ENCODE assay signal across 23 cellular contexts in the genomic region with DNA sequence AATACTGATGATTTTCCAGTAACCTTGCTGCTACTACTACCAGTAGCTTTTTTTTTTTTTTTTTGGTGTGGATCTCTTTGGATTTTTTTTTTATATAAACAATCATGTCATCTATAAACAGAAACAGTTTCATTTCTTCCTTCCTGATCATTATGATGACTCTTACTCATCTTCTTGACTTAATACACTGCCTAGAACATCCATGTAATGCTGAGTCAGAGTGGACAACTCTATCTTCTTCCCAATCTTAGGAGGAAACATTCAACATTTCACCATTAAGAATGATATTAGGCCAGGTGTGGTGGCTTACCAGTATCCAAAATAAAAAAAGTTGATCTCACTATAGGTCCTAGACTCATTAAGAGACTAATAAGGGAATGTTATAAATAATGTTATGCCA.
DNase-seq lines count a peak whose midpoint lies in the region; ATAC-seq, FAIRE-seq and TF ChIP-seq lines count a peak whose summit lies in the region.
"Had no signal": no experiment of that assay in that cellular context is flagged by ENCODE, and none has a peak within 500 bp of the region (broad histone marks: within the 10 kb centered on the region; RNA-seq: fewer than 3 reads in every experiment).

No MANE protein-coding gene starts in this region.

- peak overlapping the region; percentile 19 for H3K27ac ChIP-seq in epithelial cell of prostate
- H3K27ac ChIP-seq: uterus had no signal

- H3K27me3 Mint-ChIP-seq in T-helper 17 cell: no peaks in the 10 kb centered on the region
- H3K27me3 Mint-ChIP-seq: activated naive CD4-positive, alpha-beta T cell treated with anti-CD3 and anti-CD28 coated beads, Interleukin-2, amount 50 U/mL, for 24 hours; CD8-positive, alpha-beta memory T cell; stimulated activated memory B cell treated with anti-CD40 and anti-IgM and Interleukin-4, amounts not matched to agents 10 μg/mL and 1 μg/mL and 100 μg/mL, for 72 hours had no signal

- no peak overlapping the region for H3K27ac Mint-ChIP-seq in T-helper 17 cell
- H3K27ac Mint-ChIP-seq: activated naive CD4-positive, alpha-beta T cell treated with anti-CD3 and anti-CD28 coated beads, Interleukin-2, amount 50 U/mL, for 24 hours; stimulated activated memory B cell treated with anti-CD40 and anti-IgM and Interleukin-4, amounts not matched to agents 10 μg/mL and 1 μg/mL and 100 μg/mL, for 72 hours had no signal

- no peak for TF ChIP-seq CTCF in D721Med (IDR thresholded peaks at IDR 0.05; ENCODE audit: insufficient read depth, missing control alignments)

- peaks cover 5% of the 10 kb centered on the region for H3K36me3 Mint-ChIP-seq in T-helper 17 cell (ENCODE audit: low read depth)

- intact Hi-C loops in left cardiac atrium (cut with DNase I): no loop called here

- no peaks in the 10 kb centered on the region for H3K9me3 ChIP-seq in T-helper 17 cell (ENCODE audit: control insufficient read depth, low read length, poor library complexity, severe bottlenecking)
- H3K9me3 ChIP-seq: uterus had no signal

- no peak for ATAC-seq in T-helper 17 cell
- no peak for ATAC-seq in left cardiac atrium
- ATAC-seq: stimulated activated memory B cell treated with anti-CD40 and anti-IgM and Interleukin-4, amounts not matched to agents 10 μg/mL and 1 μg/mL and 100 μg/mL, for 72 hours had no signal

- H3K4me3 Mint-ChIP-seq in T-helper 17 cell: no peak overlapping the region
- H3K4me3 Mint-ChIP-seq: activated naive CD4-positive, alpha-beta T cell treated with anti-CD3 and anti-CD28 coated beads, Interleukin-2, amount 50 U/mL, for 24 hours; CD8-positive, alpha-beta memory T cell; stimulated activated memory B cell treated with anti-CD40 and anti-IgM and Interleukin-4, amounts not matched to agents 10 μg/mL and 1 μg/mL and 100 μg/mL, for 72 hours had no signal

- DNase-seq in D721Med (ENCODE audit: insufficient read length, low spot score) (no peak), M059J (ENCODE audit: low read depth) (peak; percentile 35), epithelial cell of prostate (ENCODE audit: low read depth, low spot score) (peak; percentile 50), kidney tubule cell (ENCODE audit: low spot score) (peak; percentile 18), T-helper 17 cell (no peak), HUDEP-2 (lab: John Stamatoyannopoulos, UW; ENCODE audit: unreplicated experiment in 76 of 76) (no peak), left cardiac atrium (no peak)
- DNase-seq: activated T-cell treated with anti-CD3 and anti-CD28 coated beads, Interleukin-2, amount 50 U/mL, for 48 hours; CD8-positive, alpha-beta memory T cell; hypothalamus; islet precursor cell; Karpas-422; NCI-H1048; NCI-H187 treated with DMSO at 0.1 percent for 48 hours; Right ventricle myocardium superior; small intestine; stimulated activated CD4-positive, alpha-beta T cell treated with anti-CD3 and anti-CD28 coated beads, Interleukin-2, amount 100 ng/mL, for 24 hours; uterus had no signal

- H3K4me1 Mint-ChIP-seq in T-helper 17 cell: peaks cover 3% of the 10 kb centered on the region
- H3K4me1 Mint-ChIP-seq: activated naive CD4-positive, alpha-beta T cell treated with anti-CD3 and anti-CD28 coated beads, Interleukin-2, amount 50 U/mL, for 24 hours; stimulated activated memory B cell treated with anti-CD40 and anti-IgM and Interleukin-4, amounts not matched to agents 10 μg/mL and 1 μg/mL and 100 μg/mL, for 72 hours had no signal

- FAIRE-seq in D721Med (lab: Jason Lieb, UNC): peak; percentile 41
- FAIRE-seq: frontal cortex, GM19239, HTR-8/SVneo, small intestine had no signal

Comparison
In these comparisons a context has a peak if more than half of its experiments do, and no peak if none do; other contexts are left out.
1. DNase-seq: peak in M059J (single experiment), epithelial cell of prostate (single experiment) and kidney tubule cell (single experiment); none in D721Med (single experiment), T-helper 17 cell (0 of 3), HUDEP-2 (0 of 76) and left cardiac atrium (single experiment).